In genomic region chr10:103193820-103194529, GRCh38 we compare ENCODE assay signal across 9 cellular contexts.
DNase-seq lines count a peak whose midpoint lies in the region; ATAC-seq and TF ChIP-seq lines count a peak whose summit lies in the region.
"Had no signal": no experiment of that assay in that cellular context is flagged by ENCODE, and none has a peak within 500 bp of the region (broad histone marks: within the 10 kb centered on the region; RNA-seq: fewer than 3 reads in every experiment).

No MANE protein-coding gene starts in this region.

- no peaks in the 10 kb centered on the region for H3K27me3 ChIP-seq in duodenal mucosa (ENCODE audit: control insufficient read depth in 1 of 2, insufficient read depth in 2 of 2, low read length in 2 of 2)
- no peaks in the 10 kb centered on the region for H3K27me3 ChIP-seq in neutrophil

- H3K4me3 ChIP-seq in duodenal mucosa (ENCODE audit: low read depth in 1 of 2, low read length in 2 of 2) (peak overlapping the region; percentile 44 to 72), neutrophil (ENCODE audit: low read depth in 1 of 2, low read length in 1 of 2) (peak overlapping the region; percentile 83 to 89)

- H3K9me3 ChIP-seq in duodenal mucosa (ENCODE audit: control insufficient read depth in 1 of 2, low read length in 2 of 2) (no peaks in the 10 kb centered on the region), neutrophil (no peaks in the 10 kb centered on the region)

- DNase-seq in NAMALWA (ENCODE audit: low spot score): peak; percentile 14
- no peak for DNase-seq in kidney glomerular epithelial cell (lab: John Stamatoyannopoulos, UW)

- ATAC-seq in GM18502 (IDR thresholded peaks at IDR 0.05; ENCODE audit: poor library complexity, unreplicated experiment) (peak; percentile 34), GM19452 (IDR thresholded peaks at IDR 0.05; ENCODE audit: unreplicated experiment) (no peak), HG02840 (IDR thresholded peaks at IDR 0.05; ENCODE audit: low FRiP score, unreplicated experiment) (no peak), GM21367 (IDR thresholded peaks at IDR 0.05; ENCODE audit: unreplicated experiment) (no peak)

- TF ChIP-seq CTCF in neutrophil (IDR thresholded peaks at IDR 0.05): no peak

- H3K27ac ChIP-seq in duodenal mucosa (ENCODE audit: low read depth, low read length) (no peak overlapping the region), neutrophil (peak overlapping the region; percentile 100)
- H3K27ac ChIP-seq: SK-N-MC had no signal

- peaks cover 15 to 22% of the 10 kb centered on the region in 2 donors for H3K4me1 ChIP-seq in duodenal mucosa (ENCODE audit: control insufficient read depth in 1 of 2, insufficient read depth in 2 of 2, low read length in 2 of 2)
- H3K4me1 ChIP-seq in neutrophil (ENCODE audit: control insufficient read depth in 1 of 2, insufficient read depth in 1 of 2, low read depth in 1 of 2, low read length in 1 of 2): peaks cover 72 to 78% of the 10 kb centered on the region in 2 experiments

- H3K36me3 ChIP-seq in duodenal mucosa (ENCODE audit: control insufficient read depth in 1 of 2, insufficient read depth in 2 of 2, low read length in 2 of 2): no peaks in the 10 kb centered on the region
- H3K36me3 ChIP-seq in neutrophil: no peaks in the 10 kb centered on the region

- H3K9ac ChIP-seq in duodenal mucosa (ENCODE audit: low read depth in 1 of 2, low read length in 2 of 2): peak overlapping the region; percentile 12 to 60
